8 cellular contexts compared by ENCODE assay signal in the genomic region with DNA sequence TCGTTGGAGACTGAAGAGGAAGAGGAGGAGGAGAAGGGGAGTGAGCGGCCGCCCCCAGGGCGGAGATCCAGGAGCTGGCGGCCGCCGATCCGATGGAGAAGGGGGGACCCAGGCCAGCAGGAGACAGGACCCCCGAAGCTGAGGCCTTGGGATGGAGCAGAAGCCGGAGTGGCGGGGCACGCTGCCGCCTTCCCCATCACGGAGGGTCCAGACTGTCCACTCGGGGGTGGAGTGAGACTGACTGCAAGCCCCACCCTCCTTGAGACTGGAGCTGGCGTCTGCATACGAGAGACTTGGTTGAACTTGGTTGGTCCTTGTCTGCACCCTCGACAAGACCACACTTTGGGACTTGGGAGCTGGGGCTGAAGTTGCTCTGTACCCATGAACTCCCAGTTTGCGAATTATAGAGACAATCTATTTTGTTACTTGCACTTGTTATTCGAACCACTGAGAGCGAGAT. TPM values are rescaled to one million over a fixed set of nuclear protein-coding genes. Genes with fewer than 3 reads are reported as not detected.
DNase-seq lines count a peak whose midpoint lies in the region; ATAC-seq and TF ChIP-seq lines count a peak whose summit lies in the region.

No MANE protein-coding gene starts in this region.

- no peaks in the 10 kb centered on the region for H3K36me3 ChIP-seq in ovary

- ATAC-seq in GM21390 (IDR thresholded peaks at IDR 0.05; ENCODE audit: unreplicated experiment) (no peak), HG03565 (IDR thresholded peaks at IDR 0.05; ENCODE audit: unreplicated experiment) (no peak)

- no peak for TF ChIP-seq EP300 in ovary (IDR thresholded peaks at IDR 0.05)

- peaks cover 0 to 1% of the 10 kb centered on the region in 2 donors for H3K9me3 ChIP-seq in ovary

- H3K27me3 Mint-ChIP-seq in activated T-cell treated with anti-CD3 and anti-CD28 coated beads, Interleukin-2, amount 50 U/mL, for 24 hours, result no peaks in the 10 kb centered on the region

- peaks cover 7% of the 10 kb centered on the region for H3K4me1 ChIP-seq in ovary (ENCODE audit: insufficient read depth)

- peaks cover 31% of the 10 kb centered on the region for H3K36me3 Mint-ChIP-seq in activated T-cell treated with anti-CD3 and anti-CD28 coated beads, Interleukin-2, amount 50 U/mL, for 24 hours (ENCODE audit: low read depth)

- TF ChIP-seq POLR2A in ovary (IDR thresholded peaks at IDR 0.05), result peak; percentile 10

- H3K4me3 ChIP-seq in fibroblast of the aortic adventitia (ENCODE audit: low read depth, low read length), result peak overlapping the region; percentile 99
- H3K4me3 ChIP-seq in ovary, result peak overlapping the region; percentile 86

- peak overlapping the region in 1 of 2 donors; percentile 53 for H3K27ac ChIP-seq in ovary

- H3K9me3 Mint-ChIP-seq in activated T-cell treated with anti-CD3 and anti-CD28 coated beads, Interleukin-2, amount 50 U/mL, for 24 hours, result peaks cover 12% of the 10 kb centered on the region

- peaks cover 29% of the 10 kb centered on the region for H3K4me1 Mint-ChIP-seq in activated T-cell treated with anti-CD3 and anti-CD28 coated beads, Interleukin-2, amount 50 U/mL, for 24 hours (ENCODE audit: low read depth)

- WGBS in ovary, 3 donors, result 21 to 25% (median 24%) methylated on average over 20 to 21 of the region's 21 CpGs

- H3K27ac Mint-ChIP-seq in activated T-cell treated with anti-CD3 and anti-CD28 coated beads, Interleukin-2, amount 50 U/mL, for 24 hours, result peak overlapping the region; percentile 97

- no peaks in the 10 kb centered on the region for H3K27me3 ChIP-seq in ovary

- intact Hi-C loops in ovary (cut with DNase I), result loop anchor here in 2 of 4 donors (2.0 to 5.0 kb wide), 3 partner anchors 65 to 135 kb away; no protein-coding TSS in a partner anchor

- H3K4me3 Mint-ChIP-seq in activated T-cell treated with anti-CD3 and anti-CD28 coated beads, Interleukin-2, amount 50 U/mL, for 24 hours, result peak overlapping the region; percentile 99

- TF ChIP-seq CTCF in fibroblast of the aortic adventitia (IDR thresholded peaks at IDR 0.05; ENCODE audit: insufficient read depth, low read length) (no peak), ovary (IDR thresholded peaks at IDR 0.05) (no peak)

- DNase-seq in activated naive CD4-positive, alpha-beta T cell treated with Interleukin-2 at 50 U/mL for 16 hours, result peak; percentile 22
- no peak for DNase-seq in activated naive CD4-positive, alpha-beta T cell treated with anti-CD3 and anti-CD28 coated beads, Interleukin-2, amount 50 U/mL, for 16 hours
- peak; percentile 59 for DNase-seq in activated T-cell treated with anti-CD3 and anti-CD28 coated beads, Interleukin-2, amount 50 U/mL, for 24 hours
- peak; percentile 66 for DNase-seq in fibroblast of the aortic adventitia (ENCODE audit: low read depth)
- peak in 2 of 5 donors; percentile 52 to 56 for DNase-seq in ovary
- no peak for DNase-seq in NCI-H2081 treated with DMSO at 0.1 percent for 48 hours (lab: John Stamatoyannopoulos, UW)

RNA-seq across cellular contexts. Expression of gene GADD45B, which starts 1.8 kb away (rescaled TPM):
- total RNA-seq in fibroblast of the aortic adventitia (ENCODE audit: low replicate concordance) (14.3 and 14.8 TPM in 2 replicates), ovary (100 to 1,000 TPM in 2 of 7 donors, 10 to 100 TPM in 5; 47.0 to 414 (median 73.9) TPM)
- polyA plus RNA-seq in ovary, result 100 to 1,000 TPM in 1 of 2 donors, 10 to 100 TPM in 1; 17.8 to 120 TPM

RNA-seq across cellular contexts. Expression of gene LMNB2, which starts 21.0 kb away (rescaled TPM):
- 16.7 and 68.1 TPM in 2 replicates for total RNA-seq in fibroblast of the aortic adventitia (ENCODE audit: low replicate concordance)
- 10 to 100 TPM in 6 of 7 donors, 1 to 10 TPM in 1; 8.0 to 40.9 (median 25.6) TPM for total RNA-seq in ovary
- 10 to 100 TPM; 15.3 to 17.4 TPM for polyA plus RNA-seq in ovary

RNA-seq across cellular contexts. Expression of gene TIMM13, which starts 50.4 kb away (rescaled TPM):
- total RNA-seq in fibroblast of the aortic adventitia (ENCODE audit: low replicate concordance) (26.9 and 33.1 TPM in 2 replicates), ovary (10 to 100 TPM; 19.3 to 72.3 (median 61.6) TPM)
- 10 to 100 TPM in 1 of 2 donors, 1 to 10 TPM in 1; 2.7 to 46.1 TPM for polyA plus RNA-seq in ovary

Comparison
In these comparisons a context has a peak if more than half of its experiments do, and no peak if none do; other contexts are left out.
1. DNase-seq: peak in activated naive CD4-positive, alpha-beta T cell treated with Interleukin-2 at 50 U/mL for 16 hours (single experiment), activated T-cell treated with anti-CD3 and anti-CD28 coated beads, Interleukin-2, amount 50 U/mL, for 24 hours (single experiment) and fibroblast of the aortic adventitia (single experiment); none in activated naive CD4-positive, alpha-beta T cell treated with anti-CD3 and anti-CD28 coated beads, Interleukin-2, amount 50 U/mL, for 16 hours (single experiment) and NCI-H2081 treated with DMSO at 0.1 percent for 48 hours (single experiment).